Comparison of ENCODE assay signal across 12 cellular contexts in the genomic region with DNA sequence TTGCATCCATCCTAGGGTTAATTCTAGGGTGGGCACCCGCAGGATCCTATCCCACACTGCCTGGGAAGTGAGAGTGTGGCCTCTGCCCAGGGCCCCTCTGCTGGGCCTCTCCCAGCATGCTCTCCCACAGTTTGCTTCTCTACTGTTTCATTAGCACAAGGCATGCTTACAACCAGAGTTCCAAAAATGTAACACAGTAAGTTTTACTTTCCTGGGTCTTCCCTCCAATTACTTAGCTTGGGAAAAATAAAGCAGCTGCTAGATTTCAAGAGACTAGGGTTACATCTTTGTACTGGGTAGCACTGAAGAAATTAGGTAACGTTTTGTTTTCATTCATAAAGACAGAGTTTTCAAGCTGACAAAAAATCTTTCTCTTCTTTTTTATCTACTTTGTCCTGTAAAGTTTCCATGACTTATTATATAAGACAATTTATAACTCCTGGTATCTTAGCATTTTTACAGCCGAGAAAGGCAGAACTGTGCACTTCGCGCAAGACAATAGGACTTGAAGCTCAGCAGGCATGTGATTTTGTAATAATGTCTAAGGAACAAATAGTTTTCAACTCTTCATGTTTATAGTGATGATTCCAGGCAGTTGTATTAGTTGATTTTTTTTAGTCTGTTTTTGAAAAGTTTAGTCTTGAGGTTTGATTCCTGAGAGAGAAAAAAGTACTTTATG.
DNase-seq lines count a peak whose midpoint lies in the region; ATAC-seq and TF ChIP-seq lines count a peak whose summit lies in the region.
"Had no signal": no experiment of that assay in that cellular context is flagged by ENCODE, and none has a peak within 500 bp of the region (broad histone marks: within the 10 kb centered on the region; RNA-seq: fewer than 3 reads in every experiment).

No MANE protein-coding gene starts in this region.

- no CpG with 5 or more reads among the region's 5 CpGs for WGBS in H9 (ENCODE audit: extremely low coverage, insufficient read length, low lambda C conversion rate)
- WGBS in gastroesophageal sphincter (ENCODE audit: low coverage in 1 of 2), 2 donors, result 10 to 30% methylated on average over 5 of the region's 5 CpGs
- WGBS in trophoblast cell (ENCODE audit: extremely low coverage, insufficient coverage, insufficient read length), result no CpG with 5 or more reads among the region's 5 CpGs
- WGBS in body of pancreas, 2 donors, result 54 to 70% methylated on average over 5 of the region's 5 CpGs

- DNase-seq in H9 (no peak), adipocyte (ENCODE audit: low read depth) (peak; percentile 46), trophoblast cell (no peak), T-helper 2 cell (no peak), body of pancreas (no peak)
- no peak for DNase-seq in activated naive CD4-positive, alpha-beta T cell treated with anti-CD3 and anti-CD28 coated beads, Interleukin-2, amount 50 U/mL, for 72 hours (ENCODE audit: low spot score in 2 of 2)
- DNase-seq: activated T-cell treated with anti-CD3 and anti-CD28 coated beads for 4 hours; cortex of kidney; Karpas-422; NK-92 treated with Interleukin-12 subunit alpha and Interleukin-12 subunit beta, amount 100 ng/mL, for 24 hours had no signal

- H3K79me2 ChIP-seq in H9 (ENCODE audit: insufficient read depth, low read length) (no peaks in the 10 kb centered on the region), trophoblast cell (ENCODE audit: control insufficient read depth, insufficient read depth, low read length, poor library complexity) (no peaks in the 10 kb centered on the region)

- no peaks in the 10 kb centered on the region for H3K36me3 ChIP-seq in adipocyte (ENCODE audit: control insufficient read depth, insufficient read depth, low read length, severe bottlenecking)
- H3K36me3 ChIP-seq in gastroesophageal sphincter, result no peaks in the 10 kb centered on the region
- no peaks in the 10 kb centered on the region for H3K36me3 ChIP-seq in trophoblast cell (ENCODE audit: control insufficient read depth in 1 of 2, insufficient read depth in 2 of 2, low read length in 2 of 2)
- H3K36me3 ChIP-seq in body of pancreas (replicated peaks in 1 of 2; ENCODE audit: insufficient read depth in 1 of 2, low read depth in 2 of 2), result no peaks in the 10 kb centered on the region

- no peak overlapping the region for H2BK120ac ChIP-seq in H9 (ENCODE audit: low read depth, low read length, poor library complexity, severe bottlenecking)
- H2BK120ac ChIP-seq in trophoblast cell (ENCODE audit: insufficient read depth, low read length, poor library complexity), result no peak overlapping the region

- H3K4me2 ChIP-seq in H9 (ENCODE audit: insufficient read depth, insufficient read length, low read length) (no peak overlapping the region), trophoblast cell (ENCODE audit: low read length) (no peak overlapping the region)

- H2BK12ac ChIP-seq in H9 (ENCODE audit: insufficient read length, low read depth, low read length) (peak overlapping the region; percentile 67), trophoblast cell (ENCODE audit: low read length) (peak overlapping the region; percentile 15)

- H3K4me3 Mint-ChIP-seq in H9, result no peak overlapping the region

- H3K23ac ChIP-seq in H9 (ENCODE audit: insufficient read length, low read depth, low read length) (no peak overlapping the region), trophoblast cell (ENCODE audit: low read length) (no peak overlapping the region)

- peak overlapping the region; percentile 40 for H3K4me3 ChIP-seq in adipocyte (ENCODE audit: low read length)
- no peak overlapping the region for H3K4me3 ChIP-seq in gastroesophageal sphincter
- H3K4me3 ChIP-seq in trophoblast cell (ENCODE audit: low read depth, low read length), result no peak overlapping the region
- no peak overlapping the region for H3K4me3 ChIP-seq in body of pancreas

- no peaks in the 10 kb centered on the region for H4K20me1 ChIP-seq in H9 (ENCODE audit: control insufficient read depth, insufficient read depth, insufficient read length)

- H3K4ac ChIP-seq in H9 (ENCODE audit: low read depth, low read length) (no peak overlapping the region), trophoblast cell (ENCODE audit: low read depth, low read length) (no peak overlapping the region)

- no peak for TF ChIP-seq POLR2A in gastroesophageal sphincter (IDR thresholded peaks at IDR 0.05)
- TF ChIP-seq POLR2A in body of pancreas (IDR thresholded peaks at IDR 0.05), result no peak

- TF ChIP-seq CTCF in H9 (conservative IDR thresholded peaks at IDR 0.05) (no peak), gastroesophageal sphincter (IDR thresholded peaks at IDR 0.05) (no peak), body of pancreas (IDR thresholded peaks at IDR 0.05) (no peak)

- H3K27ac ChIP-seq in H9 (ENCODE audit: insufficient read length, low read depth, low read length) (no peak overlapping the region), gastroesophageal sphincter (peak overlapping the region; percentile 48 to 87 (median 79)), trophoblast cell (ENCODE audit: low read depth, low read length) (peak overlapping the region; percentile 52), body of pancreas (no peak overlapping the region)

- no peak overlapping the region for H4K91ac ChIP-seq in H9 (ENCODE audit: insufficient read length, low read depth, low read length)
- no peak overlapping the region for H4K91ac ChIP-seq in trophoblast cell (ENCODE audit: low read depth, low read length)

- H3K4me1 Mint-ChIP-seq in H9, result peaks cover 16 to 26% of the 10 kb centered on the region in 2 experiments

- no peak for TF ChIP-seq EP300 in gastroesophageal sphincter (IDR thresholded peaks at IDR 0.05)

- H2AFZ ChIP-seq in H9 (ENCODE audit: low read length) (no peak overlapping the region), trophoblast cell (ENCODE audit: insufficient read depth, low read length, poor library complexity) (no peak overlapping the region)

- H3K9ac ChIP-seq in H9 (ENCODE audit: extremely low read depth, insufficient read length, low read length) (no peak overlapping the region), adipocyte (ENCODE audit: low read length) (peak overlapping the region; percentile 74), trophoblast cell (ENCODE audit: low read length) (no peak overlapping the region)

- H4K5ac ChIP-seq in H9 (ENCODE audit: insufficient read length, low read depth, low read length), result no peak overlapping the region

- peak overlapping the region; percentile 22 for H4K12ac ChIP-seq in trophoblast cell (ENCODE audit: low read depth, low read length)

- no peak overlapping the region for H2BK15ac ChIP-seq in H9 (ENCODE audit: low read depth, low read length)

- no peak overlapping the region for H2BK20ac ChIP-seq in H9 (ENCODE audit: low read depth, low read length, poor library complexity, severe bottlenecking)

- H3K4me1 ChIP-seq in H9 (ENCODE audit: insufficient read depth, low read length) (peaks cover 4% of the 10 kb centered on the region; the same call in 1 of the 2 replicates), adipocyte (ENCODE audit: control insufficient read depth, insufficient read depth, low read length) (peaks cover 63% of the 10 kb centered on the region), gastroesophageal sphincter (peaks cover 7 to 50% (median 8%) of the 10 kb centered on the region in 3 donors), trophoblast cell (ENCODE audit: control insufficient read depth in 1 of 2, insufficient read depth in 2 of 2, low read length in 2 of 2) (peaks cover 2 to 4% of the 10 kb centered on the region in 2 experiments), body of pancreas (no peaks in the 10 kb centered on the region)

- H2AK5ac ChIP-seq in H9 (ENCODE audit: insufficient read length, low read length) (no peak overlapping the region), trophoblast cell (ENCODE audit: low read length) (no peak overlapping the region)

- ATAC-seq in gastroesophageal sphincter, result peak; percentile 59
- ATAC-seq in GM18519 (IDR thresholded peaks at IDR 0.05; ENCODE audit: low FRiP score, unreplicated experiment), result no peak
- no peak for ATAC-seq in activated naive CD4-positive, alpha-beta T cell treated with anti-CD3 and anti-CD28 coated beads, Interleukin-2, amount 50 U/mL, for 72 hours
- ATAC-seq in body of pancreas, result no peak

- H3K18ac ChIP-seq in H9 (ENCODE audit: insufficient read length, low read depth, low read length) (no peak overlapping the region), trophoblast cell (ENCODE audit: low read length) (no peak overlapping the region)

- peaks cover 9% of the 10 kb centered on the region for H3K9me3 ChIP-seq in H9 (ENCODE audit: control insufficient read depth, low read depth, low read length)
- peaks cover 12% of the 10 kb centered on the region for H3K9me3 ChIP-seq in adipocyte (ENCODE audit: control insufficient read depth, low read length)
- H3K9me3 ChIP-seq in gastroesophageal sphincter, result no peaks in the 10 kb centered on the region
- no peaks in the 10 kb centered on the region for H3K9me3 ChIP-seq in trophoblast cell (ENCODE audit: insufficient read depth, low read depth, low read length)
- no peaks in the 10 kb centered on the region for H3K9me3 ChIP-seq in body of pancreas

- intact Hi-C loops in body of pancreas (cut with DNase I), result no loop called here

- no peak overlapping the region for H2BK5ac ChIP-seq in H9 (ENCODE audit: insufficient read length, low read length)
- no peak overlapping the region for H2BK5ac ChIP-seq in trophoblast cell (ENCODE audit: low read depth, low read length, poor library complexity)

- H3K27me3 Mint-ChIP-seq in H9 (ENCODE audit: low read depth), result no peaks in the 10 kb centered on the region

- no peaks in the 10 kb centered on the region for H3K27me3 ChIP-seq in H9 (ENCODE audit: insufficient read depth, low read length)
- H3K27me3 ChIP-seq in adipocyte (replicated peaks; ENCODE audit: control insufficient read depth, insufficient read depth, low read length), result no peaks in the 10 kb centered on the region
- H3K27me3 ChIP-seq in gastroesophageal sphincter, result no peaks in the 10 kb centered on the region
- no peaks in the 10 kb centered on the region for H3K27me3 ChIP-seq in trophoblast cell (ENCODE audit: insufficient read depth, low read length)
- H3K27me3 ChIP-seq in body of pancreas, result no peaks in the 10 kb centered on the region

- no peaks in the 10 kb centered on the region for H3K23me2 ChIP-seq in H9 (ENCODE audit: insufficient read length, low read depth, low read length, poor library complexity, severe bottlenecking)

- H3K14ac ChIP-seq in H9 (ENCODE audit: insufficient read depth, low read length), result no peak overlapping the region
- no peak overlapping the region for H3K14ac ChIP-seq in trophoblast cell (ENCODE audit: low read length)

- H3K56ac ChIP-seq in H9 (ENCODE audit: insufficient read length, low read depth, low read length), result no peak overlapping the region

- peaks cover 6 to 16% (median 13%) of the 10 kb centered on the region in 3 experiments; a peak in 6 of 7 replicates for H3K36me3 Mint-ChIP-seq in H9 (ENCODE audit: insufficient read depth in 1 of 3, low read depth in 3 of 3)
- no peaks in the 10 kb centered on the region for H3K36me3 Mint-ChIP-seq in activated naive CD4-positive, alpha-beta T cell treated with anti-CD3 and anti-CD28 coated beads, Interleukin-2, amount 50 U/mL, for 72 hours

- H3K79me1 ChIP-seq in H9 (ENCODE audit: insufficient read depth, low read depth, low read length, poor library complexity, severe bottlenecking) (no peaks in the 10 kb centered on the region), trophoblast cell (ENCODE audit: low read length) (peaks cover 2% of the 10 kb centered on the region)

- H4K8ac ChIP-seq in H9 (replicated peaks; ENCODE audit: insufficient read length, low read depth, low read length) (no peak overlapping the region), trophoblast cell (ENCODE audit: low read depth, low read length) (peak overlapping the region; percentile 4)

- H3T11ph ChIP-seq in H9 (ENCODE audit: low read length), result no peak overlapping the region

- H3K27ac Mint-ChIP-seq in H9, result peak overlapping the region; percentile 10 to 89 (median 53); a peak in 5 of 7 replicates
- no peak overlapping the region for H3K27ac Mint-ChIP-seq in activated naive CD4-positive, alpha-beta T cell treated with anti-CD3 and anti-CD28 coated beads, Interleukin-2, amount 50 U/mL, for 72 hours

- H3K9me3 Mint-ChIP-seq in H9, result peaks cover 3 to 11% of the 10 kb centered on the region in 2 experiments; a peak in 4 of 5 replicates
- H3K9me3 Mint-ChIP-seq in activated naive CD4-positive, alpha-beta T cell treated with anti-CD3 and anti-CD28 coated beads, Interleukin-2, amount 50 U/mL, for 72 hours, result peaks cover 4 to 6% of the 10 kb centered on the region in 2 donors

Comparison
In these comparisons a context has a peak if more than half of its experiments do, and no peak if none do; other contexts are left out.
1. H3K27ac ChIP-seq: peak in gastroesophageal sphincter (4 of 4) and trophoblast cell (single experiment); none in H9 (single experiment) and body of pancreas (0 of 4).
2. H3K27ac Mint-ChIP-seq: peak in H9 (3 of 3); none in activated naive CD4-positive, alpha-beta T cell treated with anti-CD3 and anti-CD28 coated beads, Interleukin-2, amount 50 U/mL, for 72 hours (0 of 2).